18 cellular contexts compared by ENCODE assay signal in genomic region chr11:84607975-84608787, GRCh38.
"Had no signal": no experiment of that assay in that cellular context is flagged by ENCODE, and none has a peak within 500 bp of the region (broad histone marks: within the 10 kb centered on the region; RNA-seq: fewer than 3 reads in every experiment).

No MANE protein-coding gene starts in this region.

- ATAC-seq: gastroesophageal sphincter; natural killer cell; SK-N-SH treated with all-trans-retinoic acid at 6 μM for 48 hours; stimulated activated naive B cell treated with anti-CD40 and anti-IgM and Interleukin-4, amounts not matched to agents 10 μg/mL and 1 μg/mL and 100 μg/mL, for 72 hours; T-helper 17 cell had no signal

- H3K9me3 ChIP-seq: gastroesophageal sphincter, transverse colon had no signal

- H3K36me3 Mint-ChIP-seq: natural killer cell; stimulated activated naive B cell treated with anti-CD40 and anti-IgM and Interleukin-4, amounts not matched to agents 10 μg/mL and 1 μg/mL and 100 μg/mL, for 72 hours had no signal

- H3K27ac ChIP-seq: epithelial cell of prostate, transverse colon had no signal

- H3K4me1 Mint-ChIP-seq: activated B cell treated with CpG ODN at 0.5 μM for 24 hours; activated CD4-positive, alpha-beta T cell treated with anti-CD3 and anti-CD28 coated beads, Interleukin-2, amount 10 ng/mL, durations not matched to agents 24 days and 14 days; natural killer cell; stimulated activated naive B cell treated with anti-CD40 and anti-IgM and Interleukin-4, amounts not matched to agents 10 μg/mL and 1 μg/mL and 100 μg/mL, for 72 hours; T-helper 17 cell had no signal

- H3K4me1 ChIP-seq: transverse colon had no signal

- H3K27ac Mint-ChIP-seq: activated B cell treated with CpG ODN at 0.5 μM for 24 hours; activated CD4-positive, alpha-beta T cell treated with anti-CD3 and anti-CD28 coated beads, Interleukin-2, amount 10 ng/mL, durations not matched to agents 24 days and 14 days; activated naive CD4-positive, alpha-beta T cell treated with anti-CD3 and anti-CD28 coated beads for 36 hours; natural killer cell; stimulated activated naive B cell treated with anti-CD40 and anti-IgM and Interleukin-4, amounts not matched to agents 10 μg/mL and 1 μg/mL and 100 μg/mL, for 72 hours; T-helper 17 cell had no signal

- H3K36me3 ChIP-seq: gastroesophageal sphincter, transverse colon had no signal

- H3K4me3 Mint-ChIP-seq: activated B cell treated with CpG ODN at 0.5 μM for 24 hours; activated CD4-positive, alpha-beta T cell treated with anti-CD3 and anti-CD28 coated beads, Interleukin-2, amount 10 ng/mL, durations not matched to agents 24 days and 14 days; activated naive CD4-positive, alpha-beta T cell treated with anti-CD3 and anti-CD28 coated beads for 36 hours; natural killer cell; stimulated activated naive B cell treated with anti-CD40 and anti-IgM and Interleukin-4, amounts not matched to agents 10 μg/mL and 1 μg/mL and 100 μg/mL, for 72 hours; T-helper 17 cell had no signal

- DNase-seq: activated B cell treated with CpG ODN at 0.5 μM for 24 hours; activated CD4-positive, alpha-beta T cell treated with anti-CD3 and anti-CD28 coated beads, Interleukin-2, amount 10 ng/mL, durations not matched to agents 24 days and 14 days; activated CD8-positive, alpha-beta memory T cell treated with anti-CD3 and anti-CD28 coated beads for 24 hours; activated naive CD4-positive, alpha-beta T cell treated with anti-CD3 and anti-CD28 coated beads for 36 hours; central memory CD4-positive, alpha-beta T cell; effector memory CD4-positive, alpha-beta T cell; hippocampal formation; kidney glomerular epithelial cell; mammary epithelial cell; natural killer cell; occipital lobe; small intestine; stimulated activated naive B cell treated with anti-CD40 and anti-IgM and Interleukin-4, amounts not matched to agents 10 μg/mL and 1 μg/mL and 100 μg/mL, for 72 hours; T-helper 17 cell; transverse colon had no signal

- H3K9me3 Mint-ChIP-seq: activated B cell treated with CpG ODN at 0.5 μM for 24 hours; activated CD4-positive, alpha-beta T cell treated with anti-CD3 and anti-CD28 coated beads, Interleukin-2, amount 10 ng/mL, durations not matched to agents 24 days and 14 days; stimulated activated naive B cell treated with anti-CD40 and anti-IgM and Interleukin-4, amounts not matched to agents 10 μg/mL and 1 μg/mL and 100 μg/mL, for 72 hours had no signal

- H3K4me3 ChIP-seq: gastroesophageal sphincter, transverse colon had no signal

- H3K27me3 ChIP-seq: gastroesophageal sphincter, transverse colon had no signal

- H3K27me3 Mint-ChIP-seq: activated B cell treated with CpG ODN at 0.5 μM for 24 hours; activated CD4-positive, alpha-beta T cell treated with anti-CD3 and anti-CD28 coated beads, Interleukin-2, amount 10 ng/mL, durations not matched to agents 24 days and 14 days; stimulated activated naive B cell treated with anti-CD40 and anti-IgM and Interleukin-4, amounts not matched to agents 10 μg/mL and 1 μg/mL and 100 μg/mL, for 72 hours; T-helper 17 cell had no signal
